18 cellular contexts compared by ENCODE assay signal in the genomic region with DNA sequence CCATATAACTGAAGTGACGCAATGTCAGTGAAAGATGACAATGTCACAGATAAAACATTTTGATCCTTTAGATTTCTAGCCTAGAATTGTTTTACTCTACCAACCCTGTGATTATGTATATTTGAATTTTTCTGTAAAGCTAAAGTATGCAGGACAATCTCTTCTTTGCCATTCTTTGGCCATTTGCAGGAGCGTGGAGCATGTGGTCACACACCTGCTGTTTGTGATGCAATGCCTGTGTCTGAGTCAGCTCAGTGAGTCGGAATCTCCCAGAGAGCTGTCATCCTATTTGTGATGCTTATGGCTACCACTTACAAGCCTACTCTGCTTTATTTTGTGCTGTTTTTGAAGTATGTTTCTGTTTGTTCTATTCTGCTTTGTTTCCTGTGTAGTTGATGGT.
DNase-seq lines count a peak whose midpoint lies in the region; ATAC-seq and TF ChIP-seq lines count a peak whose summit lies in the region.
"Had no signal": no experiment of that assay in that cellular context is flagged by ENCODE, and none has a peak within 500 bp of the region (broad histone marks: within the 10 kb centered on the region; RNA-seq: fewer than 3 reads in every experiment).

No MANE protein-coding gene starts in this region.

- H3K27ac Mint-ChIP-seq in MCF 10A (ENCODE audit: low read depth, unreplicated experiment): peak overlapping the region; percentile 78
- H3K27ac Mint-ChIP-seq: dendritic cell treated with granulocyte-macrophage colony-stimulating factor and Interleukin-4, amounts not matched to agents 40 ng/mL and 50 ng/mL, for 4 days had no signal

- POLR2A ChIA-PET in MCF 10A (lab: Yijun Ruan, JAX): interaction anchor here (0.7 to 1.4 kb wide), 3 partner anchors 21 to 354 kb away, joined by 3 to 4 read pairs (median 3); no protein-coding TSS in a partner anchor
- POLR2A ChIA-PET in RWPE1 (lab: Yijun Ruan, JAX; ENCODE audit: low non-redundant PET): no interaction called here

- no TSS peak for BruUV-seq in MCF 10A (replicated peaks; lab: Mats Ljungman, UMichigan)

- peaks cover 11% of the 10 kb centered on the region for H3K4me1 Mint-ChIP-seq in MCF 10A (ENCODE audit: insufficient read depth, unreplicated experiment)

- TF ChIP-seq CTCF in MCF 10A (IDR thresholded peaks at IDR 0.05; ENCODE audit: unreplicated experiment) (no peak), breast epithelium (IDR thresholded peaks at IDR 0.05) (no peak), RWPE1 (conservative IDR thresholded peaks at IDR 0.05; ENCODE audit: low read depth) (no peak), fibroblast of pulmonary artery (IDR thresholded peaks at IDR 0.05; ENCODE audit: low read length, missing control alignments) (no peak), lower leg skin (IDR thresholded peaks at IDR 0.05) (no peak)

- DNase-seq in MCF 10A (ENCODE audit: unreplicated experiment) (peak; percentile 86), breast epithelium (ENCODE audit: low spot score in 2 of 2) (no peak), RWPE1 (ENCODE audit: low spot score) (peak; percentile 4), fibroblast of pulmonary artery (ENCODE audit: low read depth) (peak; percentile 0), occipital lobe (lab: John Stamatoyannopoulos, UW) (no peak), lower leg skin (ENCODE audit: low spot score in 2 of 2) (no peak), SHP77 treated with DMSO at 0.1 percent for 48 hours (lab: John Stamatoyannopoulos, UW) (no peak)
- DNase-seq: activated CD4-positive, CD25-positive, alpha-beta regulatory T cell treated with anti-CD3 and anti-CD28 coated beads, Interleukin-2, amount 50 U/mL, for 72 hours; activated T-cell treated with anti-CD3 and anti-CD28 coated beads, Interleukin-2, amount 50 U/mL, for 1 hour; COR-L47; midbrain; NCI-H2171 treated with DMSO at 0.1 percent for 48 hours; OCI-M1; ovary had no signal

- 78 to 85% methylated on average over 3 of the region's 3 CpGs for WGBS in lower leg skin, 2 donors

- H3K27me3 ChIP-seq in breast epithelium: no peaks in the 10 kb centered on the region
- H3K27me3 ChIP-seq: adrenal gland, ovary, suprapubic skin had no signal

- H3K36me3 Mint-ChIP-seq in MCF 10A (ENCODE audit: insufficient read depth, unreplicated experiment): peaks cover 6% of the 10 kb centered on the region

- CTCF ChIA-PET in MCF 10A (lab: Yijun Ruan, JAX) (interaction anchor here (0.5 to 1.1 kb wide), 5 partner anchors 8 to 1283 kb away, joined by 3 to 5 read pairs (median 3); no protein-coding TSS in a partner anchor), RWPE1 (lab: Yijun Ruan, JAX) (no interaction called here)

- H3K4me3 ChIP-seq in breast epithelium (no peak overlapping the region), fibroblast of pulmonary artery (replicated peaks; ENCODE audit: low read depth, low read length) (no peak overlapping the region), lower leg skin (ENCODE audit: low read depth, poor library complexity, severe bottlenecking) (no peak overlapping the region)
- H3K4me3 ChIP-seq: adrenal gland, ovary, suprapubic skin had no signal

- intact Hi-C loops in MCF 10A (cut with micrococcal nuclease) (no loop called here), breast epithelium (cut with DNase I; ENCODE audit: low total_unique reads) (no loop called here), lower leg skin (cut with DNase I; ENCODE audit: low total_unique reads) (no loop called here)

- H3K36me3 ChIP-seq in breast epithelium: no peaks in the 10 kb centered on the region
- H3K36me3 ChIP-seq: adrenal gland, ovary, suprapubic skin had no signal

- peaks cover 8% of the 10 kb centered on the region for H3K9me3 Mint-ChIP-seq in MCF 10A (ENCODE audit: unreplicated experiment)
- H3K9me3 Mint-ChIP-seq: dendritic cell treated with granulocyte-macrophage colony-stimulating factor and Interleukin-4, amounts not matched to agents 40 ng/mL and 50 ng/mL, for 4 days had no signal

- H3K4me3 Mint-ChIP-seq in MCF 10A (ENCODE audit: unreplicated experiment): no peak overlapping the region
- H3K4me3 Mint-ChIP-seq: dendritic cell treated with granulocyte-macrophage colony-stimulating factor and Interleukin-4, amounts not matched to agents 40 ng/mL and 50 ng/mL, for 4 days had no signal

- no peak overlapping the region for H3K27ac ChIP-seq in breast epithelium
- H3K27ac ChIP-seq in RWPE1: no peak overlapping the region
- H3K27ac ChIP-seq: adrenal gland, ovary, suprapubic skin had no signal

- H3K9me3 ChIP-seq in breast epithelium: no peaks in the 10 kb centered on the region
- H3K9me3 ChIP-seq: adrenal gland, ovary, suprapubic skin had no signal

- ATAC-seq in HG02623 (IDR thresholded peaks at IDR 0.05; ENCODE audit: unreplicated experiment): no peak

- no peaks in the 10 kb centered on the region for H3K27me3 Mint-ChIP-seq in MCF 10A (ENCODE audit: insufficient read depth, unreplicated experiment)
- H3K27me3 Mint-ChIP-seq: dendritic cell treated with granulocyte-macrophage colony-stimulating factor and Interleukin-4, amounts not matched to agents 40 ng/mL and 50 ng/mL, for 4 days had no signal

- no peaks in the 10 kb centered on the region for H3K4me1 ChIP-seq in breast epithelium
- H3K4me1 ChIP-seq: adrenal gland, suprapubic skin had no signal

- TF ChIP-seq POLR2A in breast epithelium (IDR thresholded peaks at IDR 0.05): no peak
- no peak for TF ChIP-seq POLR2A in lower leg skin (IDR thresholded peaks at IDR 0.05)

Comparison
In these comparisons a context has a peak if more than half of its experiments do, and no peak if none do; other contexts are left out.
1. DNase-seq: peak in MCF 10A (single experiment), RWPE1 (single experiment) and fibroblast of pulmonary artery (single experiment); none in breast epithelium (0 of 2), occipital lobe (single experiment), lower leg skin (0 of 2) and SHP77 treated with DMSO at 0.1 percent for 48 hours (single experiment).